ENCODE assay signal across 21 cellular contexts in the genomic region with DNA sequence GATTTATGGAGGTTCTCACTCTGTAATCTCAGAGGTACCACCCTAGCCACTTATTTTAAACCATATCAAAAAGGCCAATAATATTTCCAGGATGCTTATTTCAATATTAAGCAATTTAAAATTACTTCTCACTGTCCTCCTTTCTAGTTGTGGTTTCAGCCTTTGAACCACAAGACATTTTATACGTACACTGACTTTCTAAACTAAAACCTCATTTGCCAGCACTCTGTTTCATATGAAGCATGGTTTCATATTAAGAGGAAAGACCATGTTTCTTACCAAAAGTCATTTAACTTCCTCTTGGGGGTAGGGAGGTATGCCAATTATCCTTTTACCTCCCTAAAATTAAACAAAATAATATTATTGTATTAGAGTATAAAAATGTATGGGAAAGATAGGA.
DNase-seq lines count a peak whose midpoint lies in the region; ATAC-seq, FAIRE-seq and TF ChIP-seq lines count a peak whose summit lies in the region.
"Had no signal": no experiment of that assay in that cellular context is flagged by ENCODE, and none has a peak within 500 bp of the region (broad histone marks: within the 10 kb centered on the region; RNA-seq: fewer than 3 reads in every experiment).

No MANE protein-coding gene starts in this region.

- TF ChIP-seq CTCF in GM12878 (IDR thresholded peaks at IDR 0.05 in 2 of 3, conservative IDR thresholded peaks at IDR 0.05 in 1 of 3; ENCODE audit: control insufficient read depth in 2 of 3, extremely low read depth in 1 of 3, insufficient read depth in 1 of 3, low read depth in 3 of 3, low read length in 3 of 3) (no peak), pancreas (IDR thresholded peaks at IDR 0.05) (no peak)

- ATAC-seq in GM18498 (IDR thresholded peaks at IDR 0.05; ENCODE audit: unreplicated experiment) = peak; percentile 77
- peak; percentile 84 for ATAC-seq in GM21390 (IDR thresholded peaks at IDR 0.05; ENCODE audit: unreplicated experiment)
- ATAC-seq in HG03457 (IDR thresholded peaks at IDR 0.05; ENCODE audit: unreplicated experiment) = peak; percentile 76
- ATAC-seq in GM12878 = peak; percentile 82
- ATAC-seq in stimulated activated effector memory CD8-positive, alpha-beta T cell treated with anti-CD3 and anti-CD28 coated beads, Interleukin-12 subunit alpha, Interleukin-12 subunit beta, amount 100 ng/mL, for 72 hours = no peak
- no peak for ATAC-seq in HG03342 (IDR thresholded peaks at IDR 0.05; ENCODE audit: unreplicated experiment)
- ATAC-seq in pancreas = no peak
- ATAC-seq: CD8-positive, alpha-beta T cell; GM23338; HepG2 had no signal

- no peaks in the 10 kb centered on the region for H3K36me3 Mint-ChIP-seq in stimulated activated effector memory CD8-positive, alpha-beta T cell treated with anti-CD3 and anti-CD28 coated beads, Interleukin-12 subunit alpha, Interleukin-12 subunit beta, amount 100 ng/mL, for 72 hours
- H3K36me3 Mint-ChIP-seq: CD14-positive monocyte; CD8-positive, alpha-beta T cell had no signal

- no peak for TF ChIP-seq EP300 in GM12878 (IDR thresholded peaks at IDR 0.05; ENCODE audit: borderline replicate concordance in 1 of 2, control insufficient read depth in 1 of 2, low read depth in 2 of 2, low read length in 2 of 2)

- H3K9me3 ChIP-seq in GM12878 (replicated peaks; ENCODE audit: control insufficient read depth, insufficient read depth, low read length) (no peaks in the 10 kb centered on the region), pancreas (no peaks in the 10 kb centered on the region)

- H3K4me2 ChIP-seq in GM12878 (ENCODE audit: control insufficient read depth, insufficient read depth) = no peak overlapping the region
- H3K4me2 ChIP-seq: GM23338 had no signal

- H3K9ac ChIP-seq in GM12878 (ENCODE audit: control insufficient read depth, insufficient read depth, low read length) = no peak overlapping the region

- no peaks in the 10 kb centered on the region for H3K4me1 Mint-ChIP-seq in stimulated activated effector memory CD8-positive, alpha-beta T cell treated with anti-CD3 and anti-CD28 coated beads, Interleukin-12 subunit alpha, Interleukin-12 subunit beta, amount 100 ng/mL, for 72 hours
- H3K4me1 Mint-ChIP-seq: CD14-positive monocyte had no signal

- H3K4me3 ChIP-seq in GM12878 = no peak overlapping the region
- H3K4me3 ChIP-seq in pancreas = no peak overlapping the region
- H3K4me3 ChIP-seq: GM23338 had no signal

- no peak for TF ChIP-seq RAD21 in GM12878 (IDR thresholded peaks at IDR 0.05; ENCODE audit: insufficient read depth, low read depth, low read length)

- H3K36me3 ChIP-seq in GM12878 (ENCODE audit: control insufficient read depth in 2 of 2, insufficient read depth in 2 of 2, low read length in 1 of 2) (no peaks in the 10 kb centered on the region), pancreas (no peaks in the 10 kb centered on the region)

- no peaks in the 10 kb centered on the region for H3K27me3 ChIP-seq in GM12878 (replicated peaks in 1 of 2; ENCODE audit: control insufficient read depth in 2 of 2, insufficient read depth in 2 of 2, low read length in 1 of 2)
- no peaks in the 10 kb centered on the region for H3K27me3 ChIP-seq in pancreas

- no peaks in the 10 kb centered on the region for H4K20me1 ChIP-seq in GM12878 (ENCODE audit: control insufficient read depth, insufficient read depth)

- H3K4me3 Mint-ChIP-seq in stimulated activated effector memory CD8-positive, alpha-beta T cell treated with anti-CD3 and anti-CD28 coated beads, Interleukin-12 subunit alpha, Interleukin-12 subunit beta, amount 100 ng/mL, for 72 hours = no peak overlapping the region
- H3K4me3 Mint-ChIP-seq: CD14-positive monocyte; CD8-positive, alpha-beta T cell; GM23338 had no signal

- no peak overlapping the region for H3K27ac Mint-ChIP-seq in stimulated activated effector memory CD8-positive, alpha-beta T cell treated with anti-CD3 and anti-CD28 coated beads, Interleukin-12 subunit alpha, Interleukin-12 subunit beta, amount 100 ng/mL, for 72 hours
- H3K27ac Mint-ChIP-seq: CD14-positive monocyte; CD8-positive, alpha-beta T cell; GM23338 had no signal

- CTCF ChIA-PET in GM12878 (lab: Yijun Ruan, JAX) = no interaction called here

- no peaks in the 10 kb centered on the region for H3K4me1 ChIP-seq in GM12878 (ENCODE audit: control insufficient read depth, insufficient read depth, low read length)
- no peaks in the 10 kb centered on the region for H3K4me1 ChIP-seq in pancreas

- WGBS in GM12878 (ENCODE audit: insufficient coverage, insufficient replicate concordance, low lambda C conversion rate, missing lambda C conversion rate) = 0% methylated on average over 1 of the region's 1 CpG
- 63 to 85% methylated on average over 1 of the region's 1 CpG for WGBS in pancreas, 2 donors

- intact Hi-C loops in GM12878 (cut with micrococcal nuclease; ENCODE audit: unreplicated experiment) (no loop called here), pancreas (cut with DNase I) (no loop called here)

- BruUV-seq in GM12878 (replicated peaks; lab: Mats Ljungman, UMichigan) = no TSS peak

- in situ Hi-C loops in GM12878 (cut with MboI) = no loop called here

- peaks cover 19% of the 10 kb centered on the region for H3K9me3 Mint-ChIP-seq in stimulated activated effector memory CD8-positive, alpha-beta T cell treated with anti-CD3 and anti-CD28 coated beads, Interleukin-12 subunit alpha, Interleukin-12 subunit beta, amount 100 ng/mL, for 72 hours
- H3K9me3 Mint-ChIP-seq: GM23338 had no signal

- SMC1A ChIA-PET in GM12878 (lab: Charles Lee; ENCODE audit: uncharacterized antibody, unreplicated experiment) = no interaction called here

- no peak for FAIRE-seq in GM12878 (lab: Jason Lieb, UNC)
- FAIRE-seq in pancreas (lab: Jason Lieb, UNC) = no peak
- FAIRE-seq: G401.6, GM12892, GM18507, HepG2, HTR-8/SVneo had no signal

- POLR2A ChIA-PET in GM12878 (lab: Charles Lee) = no interaction called here

- TF ChIP-seq POLR2A in GM12878 (IDR thresholded peaks at IDR 0.05; ENCODE audit: low read depth, low read length) = no peak

- DNase-seq in GM12878 (ENCODE audit: low read depth, low spot score) = no peak
- no peak for DNase-seq in stimulated activated effector memory CD8-positive, alpha-beta T cell treated with anti-CD3 and anti-CD28 coated beads, Interleukin-12 subunit alpha, Interleukin-12 subunit beta, amount 100 ng/mL, for 72 hours (ENCODE audit: low spot score in 2 of 2)
- no peak for DNase-seq in pancreas
- DNase-seq: CD8-positive, alpha-beta T cell; COR-L47; DMS153; DMS79 treated with DMSO at 0.1 percent for 48 hours; EL; H7 had no signal

- no peak overlapping the region for H2AFZ ChIP-seq in GM12878 (ENCODE audit: control insufficient read depth, low read depth, low read length)
- H2AFZ ChIP-seq: GM23338 had no signal

- H3K27ac ChIP-seq in GM12878 (ENCODE audit: control insufficient read depth, insufficient read depth) (no peak overlapping the region), pancreas (no peak overlapping the region)
- H3K27ac ChIP-seq: 22Rv1 had no signal

- RAD21 ChIA-PET in GM12878 (lab: Charles Lee; ENCODE audit: unreplicated experiment) = no interaction called here

- no peaks in the 10 kb centered on the region for H3K79me2 ChIP-seq in GM12878 (ENCODE audit: control insufficient read depth, insufficient read depth, low read length)

TF ChIP-seq in GM12878, 131 proteins besides CTCF, POLR2A, EP300 and RAD21:
- TF ChIP-seq BHLHE40 (IDR thresholded peaks at IDR 0.05; ENCODE audit: borderline replicate concordance in 1 of 2, low read depth in 2 of 2, low read length in 1 of 2) (no peak), MTA2 (IDR thresholded peaks at IDR 0.05; ENCODE audit: low read depth) (no peak), GABPA (IDR thresholded peaks at IDR 0.05; ENCODE audit: low read depth) (no peak), FOXM1 (IDR thresholded peaks at IDR 0.05; ENCODE audit: low read depth, low read length) (no peak), BACH1 (IDR thresholded peaks at IDR 0.05; ENCODE audit: borderline replicate concordance) (no peak), PAX5 (IDR thresholded peaks at IDR 0.05; ENCODE audit: borderline replicate concordance, low read depth, low read length) (no peak), MYC (IDR thresholded peaks at IDR 0.05; ENCODE audit: insufficient read depth, insufficient read length, insufficient replicate concordance, low read length, severe bottlenecking) (no peak), ZNF384 (IDR thresholded peaks at IDR 0.05; ENCODE audit: borderline replicate concordance, low read depth, low read length) (no peak), NFIC (IDR thresholded peaks at IDR 0.05; ENCODE audit: low read depth, low read length) (no peak)
- TF ChIP-seq, protein P1, sequence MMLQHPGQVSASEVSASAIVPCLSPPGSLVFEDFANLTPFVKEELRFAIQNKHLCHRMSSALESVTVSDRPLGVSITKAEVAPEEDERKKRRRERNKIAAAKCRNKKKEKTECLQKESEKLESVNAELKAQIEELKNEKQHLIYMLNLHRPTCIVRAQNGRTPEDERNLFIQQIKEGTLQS (IDR thresholded peaks at IDR 0.05; ENCODE audit: borderline replicate concordance, extremely low read depth, low read depth, low read length) = no peak
- TF ChIP-seq, protein P2, sequence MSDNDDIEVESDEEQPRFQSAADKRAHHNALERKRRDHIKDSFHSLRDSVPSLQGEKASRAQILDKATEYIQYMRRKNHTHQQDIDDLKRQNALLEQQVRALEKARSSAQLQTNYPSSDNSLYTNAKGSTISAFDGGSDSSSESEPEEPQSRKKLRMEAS (IDR thresholded peaks at IDR 0.05; ENCODE audit: low read depth, low read length) = no peak

Comparison
In these comparisons a context has a peak if more than half of its experiments do, and no peak if none do; other contexts are left out.
1. ATAC-seq: peak in GM18498 (single experiment), GM21390 (single experiment), HG03457 (single experiment) and GM12878 (single experiment); none in stimulated activated effector memory CD8-positive, alpha-beta T cell treated with anti-CD3 and anti-CD28 coated beads, Interleukin-12 subunit alpha, Interleukin-12 subunit beta, amount 100 ng/mL, for 72 hours (single experiment), HG03342 (single experiment) and pancreas (0 of 4).